In genomic region chr2:199581935-199582336, GRCh38 we compare ENCODE assay signal across 9 cellular contexts.
DNase-seq lines count a peak whose midpoint lies in the region; ATAC-seq and TF ChIP-seq lines count a peak whose summit lies in the region.
"Had no signal": no experiment of that assay in that cellular context is flagged by ENCODE, and none has a peak within 500 bp of the region (broad histone marks: within the 10 kb centered on the region; RNA-seq: fewer than 3 reads in every experiment).

No MANE protein-coding gene starts in this region.

- peaks cover 3% of the 10 kb centered on the region for H3K27me3 Mint-ChIP-seq in endodermal cell (ENCODE audit: insufficient read depth)

- peak overlapping the region; percentile 34 for H3K27ac ChIP-seq in cardiac muscle cell
- H3K27ac ChIP-seq in endodermal cell (ENCODE audit: low read depth, low read length), result peak overlapping the region; percentile 52
- H3K27ac ChIP-seq in muscle layer of duodenum (ENCODE audit: low read length), result no peak overlapping the region

- intact Hi-C loops in Right ventricle myocardium inferior (cut with DNase I), result no loop called here

- H3K4me1 ChIP-seq in cardiac muscle cell (ENCODE audit: low read depth) (peaks cover 9% of the 10 kb centered on the region), endodermal cell (ENCODE audit: control insufficient read depth, insufficient read depth, low read length) (peaks cover 3% of the 10 kb centered on the region), muscle layer of duodenum (ENCODE audit: control insufficient read depth in 1 of 2, insufficient read depth in 2 of 2, low read length in 2 of 2) (peaks cover 0 to 3% of the 10 kb centered on the region in 2 donors)

- no peak overlapping the region for H3K4me3 ChIP-seq in cardiac muscle cell
- H3K4me3 ChIP-seq in endodermal cell (ENCODE audit: low read length), result peak overlapping the region; percentile 46
- H3K4me3 ChIP-seq in muscle layer of duodenum (ENCODE audit: low read depth in 1 of 2, low read length in 2 of 2), result peak overlapping the region; percentile 57 to 61

- DNase-seq in cardiac muscle cell (ENCODE audit: low read depth in 1 of 2, low spot score in 1 of 2) (peak; percentile 31 to 36), Right ventricle myocardium inferior (ENCODE audit: missing footprints) (no peak), endodermal cell (no peak), NCI-H1092 treated with DMSO at 0.1 percent for 48 hours (lab: John Stamatoyannopoulos, UW) (no peak), NCI-H82 treated with DMSO at 0.1 percent for 48 hours (lab: John Stamatoyannopoulos, UW; ENCODE audit: unreplicated experiment) (no peak), occipital lobe (lab: John Stamatoyannopoulos, UW) (no peak)

- H3K9me3 ChIP-seq in cardiac muscle cell (ENCODE audit: low read depth) (no peaks in the 10 kb centered on the region), endodermal cell (ENCODE audit: control insufficient read depth, low read length) (no peaks in the 10 kb centered on the region), muscle layer of duodenum (ENCODE audit: control insufficient read depth in 1 of 2, low read length in 2 of 2) (no peaks in the 10 kb centered on the region)

- no peak overlapping the region for H3K27ac Mint-ChIP-seq in endodermal cell

- no peaks in the 10 kb centered on the region for H3K9me3 Mint-ChIP-seq in endodermal cell
- H3K9me3 Mint-ChIP-seq: CD14-positive monocyte had no signal

- H3K4me3 Mint-ChIP-seq in endodermal cell, result peak overlapping the region; percentile 3

- H3K9ac ChIP-seq in endodermal cell (ENCODE audit: extremely low read depth, low read length, poor library complexity, severe bottlenecking), result no peak overlapping the region

- H3K36me3 ChIP-seq in cardiac muscle cell (no peaks in the 10 kb centered on the region), endodermal cell (ENCODE audit: control insufficient read depth, insufficient read depth, low read length) (no peaks in the 10 kb centered on the region), muscle layer of duodenum (ENCODE audit: control insufficient read depth in 1 of 2, insufficient read depth in 2 of 2, low read length in 2 of 2) (no peaks in the 10 kb centered on the region)

- no peaks in the 10 kb centered on the region for H3K36me3 Mint-ChIP-seq in endodermal cell (ENCODE audit: low read depth)
- H3K36me3 Mint-ChIP-seq: CD14-positive monocyte had no signal

- WGBS in endodermal cell (ENCODE audit: insufficient coverage in 1 of 2, insufficient read length in 1 of 2), 2 experiments, result 16 to 18% methylated on average over 6 to 9 of the region's 9 CpGs

- H3K27me3 ChIP-seq in cardiac muscle cell (no peaks in the 10 kb centered on the region), endodermal cell (ENCODE audit: control insufficient read depth, insufficient read depth, low read length, poor library complexity, severe bottlenecking) (peaks cover 39% of the 10 kb centered on the region), muscle layer of duodenum (ENCODE audit: low read depth, low read length) (no peaks in the 10 kb centered on the region)

- peaks cover 9% of the 10 kb centered on the region for H3K4me1 Mint-ChIP-seq in endodermal cell

- no peak for TF ChIP-seq CTCF in cardiac muscle cell (IDR thresholded peaks at IDR 0.05; ENCODE audit: low read depth, low read length)
- no peak for TF ChIP-seq CTCF in endodermal cell (conservative IDR thresholded peaks at IDR 0.05)

- ATAC-seq in Right ventricle myocardium inferior (no peak), GM18867 (IDR thresholded peaks at IDR 0.05; ENCODE audit: unreplicated experiment) (no peak)

Comparison
In these comparisons a context has a peak if more than half of its experiments do, and no peak if none do; other contexts are left out.
1. DNase-seq: peak in cardiac muscle cell (2 of 2); none in Right ventricle myocardium inferior (single experiment), endodermal cell (single experiment), NCI-H1092 treated with DMSO at 0.1 percent for 48 hours (single experiment), NCI-H82 treated with DMSO at 0.1 percent for 48 hours (single experiment) and occipital lobe (single experiment).